11 cellular contexts compared by ENCODE assay signal in genomic region chr5:61673007-61673735, GRCh38.
DNase-seq lines count a peak whose midpoint lies in the region; ATAC-seq and TF ChIP-seq lines count a peak whose summit lies in the region.
"Had no signal": no experiment of that assay in that cellular context is flagged by ENCODE, and none has a peak within 500 bp of the region (broad histone marks: within the 10 kb centered on the region; RNA-seq: fewer than 3 reads in every experiment).

No MANE protein-coding gene starts in this region.

- no peaks in the 10 kb centered on the region for H3K9me3 Mint-ChIP-seq in effector memory CD8-positive, alpha-beta T cell
- H3K9me3 Mint-ChIP-seq: activated B cell treated with CpG ODN at 0.5 μM for 24 hours; central memory CD8-positive, alpha-beta T cell had no signal

- H3K27ac ChIP-seq in epithelial cell of prostate: peak overlapping the region; percentile 12
- H3K27ac ChIP-seq in psoas muscle: no peak overlapping the region

- no peak overlapping the region for H3K4me3 ChIP-seq in psoas muscle

- no peaks in the 10 kb centered on the region for H3K4me1 Mint-ChIP-seq in effector memory CD8-positive, alpha-beta T cell (ENCODE audit: low read depth in 2 of 2)
- H3K4me1 Mint-ChIP-seq: central memory CD8-positive, alpha-beta T cell had no signal

- peaks cover 5% of the 10 kb centered on the region for H3K4me1 ChIP-seq in psoas muscle

- DNase-seq in NCI-H2227 treated with DMSO at 0.1 percent for 48 hours (lab: John Stamatoyannopoulos, UW) (peak; percentile 20), epithelial cell of prostate (ENCODE audit: low read depth, low spot score) (peak; percentile 75), psoas muscle (no peak), KG1 (lab: John Stamatoyannopoulos, UW) (no peak), NCI-H1105 (lab: John Stamatoyannopoulos, UW) (no peak), SKM-1 (lab: John Stamatoyannopoulos, UW; ENCODE audit: unreplicated experiment) (no peak)
- DNase-seq in effector memory CD8-positive, alpha-beta T cell: no peak
- DNase-seq: activated B cell treated with CpG ODN at 0.5 μM for 24 hours, NCI-H2171 had no signal

- H3K9me3 ChIP-seq in psoas muscle: no peaks in the 10 kb centered on the region

- intact Hi-C loops in psoas muscle (cut with DNase I): no loop called here

- no peaks in the 10 kb centered on the region for H3K36me3 ChIP-seq in psoas muscle (ENCODE audit: insufficient read depth in 1 of 2, low read depth in 1 of 2)

- H3K27me3 Mint-ChIP-seq in effector memory CD8-positive, alpha-beta T cell: peaks cover 34 to 47% of the 10 kb centered on the region in 2 donors
- H3K27me3 Mint-ChIP-seq: activated B cell treated with CpG ODN at 0.5 μM for 24 hours had no signal

- peak; percentile 59 for ATAC-seq in GM18502 (IDR thresholded peaks at IDR 0.05; ENCODE audit: poor library complexity, unreplicated experiment)
- ATAC-seq in psoas muscle: peak in 3 of 4 donors; percentile 81 to 90 (median 81)
- ATAC-seq in effector memory CD8-positive, alpha-beta T cell (replicated peaks): no peak

- no peak for TF ChIP-seq CTCF in psoas muscle (IDR thresholded peaks at IDR 0.05)

- H3K36me3 Mint-ChIP-seq in effector memory CD8-positive, alpha-beta T cell (ENCODE audit: insufficient read depth): no peaks in the 10 kb centered on the region

- H3K27me3 ChIP-seq in psoas muscle (ENCODE audit: insufficient read depth in 3 of 3, low read length in 2 of 3): no peaks in the 10 kb centered on the region

- 32 to 41% (median 37%) methylated on average over 9 of the region's 9 CpGs for WGBS in psoas muscle, 3 donors

- no peak overlapping the region for H3K4me3 Mint-ChIP-seq in effector memory CD8-positive, alpha-beta T cell
- H3K4me3 Mint-ChIP-seq: activated B cell treated with CpG ODN at 0.5 μM for 24 hours; central memory CD8-positive, alpha-beta T cell had no signal

- no peak overlapping the region for H3K27ac Mint-ChIP-seq in effector memory CD8-positive, alpha-beta T cell
- H3K27ac Mint-ChIP-seq: activated B cell treated with CpG ODN at 0.5 μM for 24 hours had no signal

Comparison
In these comparisons a context has a peak if more than half of its experiments do, and no peak if none do; other contexts are left out.
1. DNase-seq: peak in NCI-H2227 treated with DMSO at 0.1 percent for 48 hours (single experiment) and epithelial cell of prostate (single experiment); none in psoas muscle (0 of 2), KG1 (single experiment), NCI-H1105 (single experiment), effector memory CD8-positive, alpha-beta T cell (0 of 3) and SKM-1 (single experiment).